Comparison of ENCODE assay signal across 12 cellular contexts in genomic region chr17:27762527-27763305, GRCh38. TPM values are rescaled to one million over a fixed set of nuclear protein-coding genes. Genes with fewer than 3 reads are reported as not detected.
DNase-seq lines count a peak whose midpoint lies in the region; ATAC-seq, FAIRE-seq and TF ChIP-seq lines count a peak whose summit lies in the region.
"Had no signal": no experiment of that assay in that cellular context is flagged by ENCODE, and none has a peak within 500 bp of the region (broad histone marks: within the 10 kb centered on the region; RNA-seq: fewer than 3 reads in every experiment).

No MANE protein-coding gene starts in this region.

- H3K9me3 Mint-ChIP-seq in activated CD4-positive, alpha-beta T cell treated with anti-CD3 and anti-CD28 coated beads for 36 hours (ENCODE audit: low read depth): no peaks in the 10 kb centered on the region
- H3K9me3 Mint-ChIP-seq: dendritic cell treated with granulocyte-macrophage colony-stimulating factor and Interleukin-4, amounts not matched to agents 40 ng/mL and 50 ng/mL, for 4 days; type B pancreatic cell had no signal

- no peak overlapping the region for H3K4me3 ChIP-seq in MM.1S (ENCODE audit: low read length)
- no peak overlapping the region for H3K4me3 ChIP-seq in GM12878
- H3K4me3 ChIP-seq in spleen: no peak overlapping the region
- H3K4me3 ChIP-seq: SJSA1 had no signal

- RAD21 ChIA-PET in GM12878 (lab: Charles Lee; ENCODE audit: unreplicated experiment): interaction anchor here (0.6 to 1.6 kb wide), 2 partner anchors 42 to 118 kb away, joined by 3 to 4 read pairs; no protein-coding TSS in a partner anchor

- no peak for ATAC-seq in activated CD4-positive, alpha-beta T cell treated with anti-CD3 and anti-CD28 coated beads for 36 hours
- no peak for ATAC-seq in GM12878
- no peak for ATAC-seq in GM21786 (IDR thresholded peaks at IDR 0.05; ENCODE audit: unreplicated experiment)
- ATAC-seq in esophagus mucosa: no peak

- H3K9me2 ChIP-seq in MM.1S (replicated peaks; ENCODE audit: insufficient read depth, low read length): no peaks in the 10 kb centered on the region

- H3K4me3 Mint-ChIP-seq in activated CD4-positive, alpha-beta T cell treated with anti-CD3 and anti-CD28 coated beads for 36 hours: no peak overlapping the region
- H3K4me3 Mint-ChIP-seq: dendritic cell treated with granulocyte-macrophage colony-stimulating factor and Interleukin-4, amounts not matched to agents 40 ng/mL and 50 ng/mL, for 4 days; type B pancreatic cell had no signal

- H3K27me3 Mint-ChIP-seq in activated CD4-positive, alpha-beta T cell treated with anti-CD3 and anti-CD28 coated beads for 36 hours: peaks cover 3% of the 10 kb centered on the region

- no TSS peak for BruUV-seq in GM12878 (replicated peaks; lab: Mats Ljungman, UMichigan)

- no peaks in the 10 kb centered on the region for H3K4me1 Mint-ChIP-seq in activated CD4-positive, alpha-beta T cell treated with anti-CD3 and anti-CD28 coated beads for 36 hours

- in situ Hi-C loops in GM12878 (cut with MboI): loop anchor here (5.0 kb wide), 1 partner anchor 120 kb away; no protein-coding TSS in a partner anchor

- no peaks in the 10 kb centered on the region for H3K36me3 ChIP-seq in MM.1S (replicated peaks; ENCODE audit: insufficient read depth, low read length)
- H3K36me3 ChIP-seq in GM12878 (ENCODE audit: control insufficient read depth in 2 of 2, insufficient read depth in 2 of 2, low read length in 1 of 2): no peaks in the 10 kb centered on the region
- no peaks in the 10 kb centered on the region for H3K36me3 ChIP-seq in spleen
- H3K36me3 ChIP-seq: SJSA1 had no signal

- CTCF ChIA-PET in activated CD4-positive, alpha-beta T cell treated with anti-CD3 and anti-CD28 coated beads for 36 hours (lab: Charles Lee): interaction anchor here (1.7 to 4.0 kb wide), 3 partner anchors 43 to 117 kb away, joined by 4 to 76 read pairs (median 5); no protein-coding TSS in a partner anchor
- CTCF ChIA-PET in GM12878 (lab: Yijun Ruan, JAX): interaction anchor here (1.2 to 8.3 kb wide), 3 partner anchors 118 to 489 kb away, joined by 3 to 179 read pairs (median 14); no protein-coding TSS in a partner anchor

- H3K9me3 ChIP-seq in MM.1S (replicated peaks; ENCODE audit: insufficient read depth, low read length) (no peaks in the 10 kb centered on the region), GM12878 (replicated peaks; ENCODE audit: control insufficient read depth, insufficient read depth, low read length) (no peaks in the 10 kb centered on the region), spleen (no peaks in the 10 kb centered on the region)
- H3K9me3 ChIP-seq: SJSA1 had no signal

- no peaks in the 10 kb centered on the region for H3F3A ChIP-seq in MM.1S (ENCODE audit: insufficient read depth, low read length)

- no peak overlapping the region for H2AFZ ChIP-seq in MM.1S (ENCODE audit: low read length)
- no peak overlapping the region for H2AFZ ChIP-seq in GM12878 (ENCODE audit: control insufficient read depth, low read depth, low read length)

- no peak for TF ChIP-seq CTCF in MM.1S (IDR thresholded peaks at IDR 0.05; ENCODE audit: low read length)
- TF ChIP-seq CTCF in GM12878 (IDR thresholded peaks at IDR 0.05 in 2 of 3, conservative IDR thresholded peaks at IDR 0.05 in 1 of 3; ENCODE audit: control insufficient read depth in 2 of 3, extremely low read depth in 1 of 3, insufficient read depth in 1 of 3, low read depth in 3 of 3, low read length in 3 of 3): no peak
- no peak for TF ChIP-seq CTCF in spleen (IDR thresholded peaks at IDR 0.05 in 8 of 11, conservative IDR thresholded peaks at IDR 0.05 in 3 of 11)

- no peak overlapping the region for H3K9ac ChIP-seq in MM.1S (ENCODE audit: low read length)
- no peak overlapping the region for H3K9ac ChIP-seq in GM12878 (ENCODE audit: control insufficient read depth, insufficient read depth, low read length)

- 39% methylated on average over 10 of the region's 12 CpGs for WGBS in GM12878 (ENCODE audit: insufficient coverage, insufficient replicate concordance, low lambda C conversion rate, missing lambda C conversion rate)
- 82 to 91% (median 84%) methylated on average over 8 to 12 of the region's 12 CpGs for WGBS in spleen, 5 donors

- no peaks in the 10 kb centered on the region for H3K4me1 ChIP-seq in MM.1S (ENCODE audit: low read length)
- H3K4me1 ChIP-seq in GM12878 (ENCODE audit: control insufficient read depth, insufficient read depth, low read length): no peaks in the 10 kb centered on the region
- peaks cover 0 to 7% (median 0%) of the 10 kb centered on the region in 6 donors for H3K4me1 ChIP-seq in spleen
- H3K4me1 ChIP-seq: SJSA1 had no signal

- H3K27ac Mint-ChIP-seq in activated CD4-positive, alpha-beta T cell treated with anti-CD3 and anti-CD28 coated beads for 36 hours: no peak overlapping the region
- H3K27ac Mint-ChIP-seq: dendritic cell treated with granulocyte-macrophage colony-stimulating factor and Interleukin-4, amounts not matched to agents 40 ng/mL and 50 ng/mL, for 4 days; type B pancreatic cell had no signal

- no peak for TF ChIP-seq RAD21 in GM12878 (IDR thresholded peaks at IDR 0.05; ENCODE audit: insufficient read depth, low read depth, low read length)

- H4K20me1 ChIP-seq in MM.1S (ENCODE audit: insufficient read depth, low read length) (no peaks in the 10 kb centered on the region), GM12878 (ENCODE audit: control insufficient read depth, insufficient read depth) (no peaks in the 10 kb centered on the region)

- H3K4me2 ChIP-seq in MM.1S (ENCODE audit: low read depth, low read length): no peak overlapping the region
- H3K4me2 ChIP-seq in GM12878 (ENCODE audit: control insufficient read depth, insufficient read depth): no peak overlapping the region

- TF ChIP-seq POLR2A in GM12878 (IDR thresholded peaks at IDR 0.05; ENCODE audit: low read depth, low read length): no peak
- TF ChIP-seq POLR2A in spleen (IDR thresholded peaks at IDR 0.05): no peak

- DNase-seq in activated CD4-positive, alpha-beta T cell treated with anti-CD3 and anti-CD28 coated beads for 36 hours: peak; percentile 53
- DNase-seq in activated CD4-positive, alpha-beta T cell treated with anti-CD3 and anti-CD28 coated beads, Interleukin-2, amount 50 U/mL, for 1 hour: no peak
- DNase-seq in MM.1S (peak; percentile 35), GM12878 (ENCODE audit: low read depth, low spot score) (no peak), mucosa of gallbladder (ENCODE audit: low spot score) (peak; percentile 21), spleen (no peak)
- DNase-seq: NCI-H187 treated with DMSO at 0.1 percent for 48 hours had no signal

- no peak for FAIRE-seq in GM12878 (lab: Jason Lieb, UNC)

- POLR2A ChIA-PET in activated CD4-positive, alpha-beta T cell treated with anti-CD3 and anti-CD28 coated beads for 36 hours (lab: Charles Lee): no interaction called here
- POLR2A ChIA-PET in GM12878 (lab: Charles Lee): no interaction called here

- H3K79me2 ChIP-seq in MM.1S (ENCODE audit: low read length) (no peaks in the 10 kb centered on the region), GM12878 (ENCODE audit: control insufficient read depth, insufficient read depth, low read length) (no peaks in the 10 kb centered on the region)

- SMC1A ChIA-PET in GM12878 (lab: Charles Lee; ENCODE audit: uncharacterized antibody, unreplicated experiment): interaction anchor here (1.4 kb wide), 1 partner anchor 118 kb away, joined by 7 read pairs; no protein-coding TSS in a partner anchor

- no peak for TF ChIP-seq EP300 in GM12878 (IDR thresholded peaks at IDR 0.05; ENCODE audit: borderline replicate concordance in 1 of 2, control insufficient read depth in 1 of 2, low read depth in 2 of 2, low read length in 2 of 2)

- H3K27ac ChIP-seq in MM.1S (ENCODE audit: low read length) (no peak overlapping the region), GM12878 (ENCODE audit: control insufficient read depth, insufficient read depth) (no peak overlapping the region), spleen (no peak overlapping the region)
- H3K27ac ChIP-seq: SJSA1 had no signal

- no peaks in the 10 kb centered on the region for H3K36me3 Mint-ChIP-seq in activated CD4-positive, alpha-beta T cell treated with anti-CD3 and anti-CD28 coated beads for 36 hours (ENCODE audit: low read depth)
- H3K36me3 Mint-ChIP-seq: type B pancreatic cell had no signal

- H3K27me3 ChIP-seq in MM.1S (replicated peaks; ENCODE audit: insufficient read depth, low read length) (peaks cover 33% of the 10 kb centered on the region), GM12878 (replicated peaks in 1 of 2; ENCODE audit: control insufficient read depth in 2 of 2, insufficient read depth in 2 of 2, low read length in 1 of 2) (no peaks in the 10 kb centered on the region; a peak in 1 of 4 replicates), spleen (replicated peaks in 1 of 7) (peaks cover 0 to 11% (median 0%) of the 10 kb centered on the region in 7 donors)
- H3K27me3 ChIP-seq: SJSA1 had no signal

- intact Hi-C loops in activated CD4-positive, alpha-beta T cell treated with anti-CD3 and anti-CD28 coated beads for 36 hours (cut with DNase I, micrococcal nuclease): no loop called here
- intact Hi-C loops in GM12878 (cut with micrococcal nuclease; ENCODE audit: unreplicated experiment) (no loop called here), spleen (cut with DNase I; ENCODE audit: low total_unique reads) (loop anchor here (2.0 kb wide), 1 partner anchor 118 kb away; no protein-coding TSS in a partner anchor)

RNA-seq across cellular contexts. Expression of gene NOS2, which starts 37.6 kb away (rescaled TPM):
- total RNA-seq in activated CD4-positive, alpha-beta T cell treated with anti-CD3 and anti-CD28 coated beads for 36 hours: under 1 TPM; 0.07 to 0.09 TPM
- 0.40 and 0.59 TPM in 2 replicates for total RNA-seq in GM12878 (2013; cell fraction: nucleolus; rRNA removed)
- total RNA-seq in GM12878 (2014; rRNA removed) (not detected in 2 replicates), GM12878 (2014; rRNA removed; fragmentation: Illumina TruSeq; extraction: Trizol) (not detected in 2 replicates), GM12878 (2021) (0.05 and 0.08 TPM in 2 replicates), mucosa of gallbladder (0.12 TPM), spleen (under 1 TPM in 6 of 7 donors, not detected in 1; 0.12 to 0.69 (median 0.32) TPM), esophagus mucosa (not detected)
- polyA plus RNA-seq in GM12878 (2011; ENCODE audit: low read depth): not detected
- polyA plus RNA-seq in GM12878 (2011; rRNA removed) (0.01 and 0.03 TPM in 2 replicates), GM12878 (2014; fragmentation: Illumina TruSeq; extraction: Trizol) (0.01 and 0.05 TPM in 2 replicates), GM12878 (2014; fragmentation: Nextera tagmentation; extraction: Ambion mirVana) (not detected), GM12878 (2014; rRNA removed) (0.03 TPM in 1 of 2 replicates, not detected in the other), GM12878 (2016; fragmentation: Nextera tagmentation; extraction: Ambion mirVana) (not detected), spleen (under 1 TPM; 0.02 to 0.10 (median 0.07) TPM)
- polyA plus RNA-seq in GM12878 (2011; cell fraction: cytosol; rRNA removed): 0.03 and 0.04 TPM in 2 replicates
- 0.06 and 0.25 TPM in 2 replicates for polyA plus RNA-seq in GM12878 (2011; cell fraction: nucleus; rRNA removed)
- 0.08 TPM in 1 of 2 replicates, not detected in the other for polyA plus RNA-seq in GM12878 (2012)
- polyA minus RNA-seq in GM12878 (2011; rRNA and poly(A)+ RNA removed): 0.07 and 0.15 TPM in 2 replicates
- not detected in 2 replicates for polyA minus RNA-seq in GM12878 (2011; cell fraction: cytosol; rRNA and poly(A)+ RNA removed)
- polyA minus RNA-seq in GM12878 (2011; cell fraction: nucleus; rRNA and poly(A)+ RNA removed): 0.12 TPM in 1 of 2 replicates, not detected in the other
- total RNA-seq: SJSA1 had no signal

Comparison
In these comparisons a context has a peak if more than half of its experiments do, and no peak if none do; other contexts are left out.
1. DNase-seq: peak in activated CD4-positive, alpha-beta T cell treated with anti-CD3 and anti-CD28 coated beads for 36 hours (single experiment), MM.1S (single experiment) and mucosa of gallbladder (single experiment); none in activated CD4-positive, alpha-beta T cell treated with anti-CD3 and anti-CD28 coated beads, Interleukin-2, amount 50 U/mL, for 1 hour (single experiment), GM12878 (single experiment) and spleen (single experiment).